In the genomic region with DNA sequence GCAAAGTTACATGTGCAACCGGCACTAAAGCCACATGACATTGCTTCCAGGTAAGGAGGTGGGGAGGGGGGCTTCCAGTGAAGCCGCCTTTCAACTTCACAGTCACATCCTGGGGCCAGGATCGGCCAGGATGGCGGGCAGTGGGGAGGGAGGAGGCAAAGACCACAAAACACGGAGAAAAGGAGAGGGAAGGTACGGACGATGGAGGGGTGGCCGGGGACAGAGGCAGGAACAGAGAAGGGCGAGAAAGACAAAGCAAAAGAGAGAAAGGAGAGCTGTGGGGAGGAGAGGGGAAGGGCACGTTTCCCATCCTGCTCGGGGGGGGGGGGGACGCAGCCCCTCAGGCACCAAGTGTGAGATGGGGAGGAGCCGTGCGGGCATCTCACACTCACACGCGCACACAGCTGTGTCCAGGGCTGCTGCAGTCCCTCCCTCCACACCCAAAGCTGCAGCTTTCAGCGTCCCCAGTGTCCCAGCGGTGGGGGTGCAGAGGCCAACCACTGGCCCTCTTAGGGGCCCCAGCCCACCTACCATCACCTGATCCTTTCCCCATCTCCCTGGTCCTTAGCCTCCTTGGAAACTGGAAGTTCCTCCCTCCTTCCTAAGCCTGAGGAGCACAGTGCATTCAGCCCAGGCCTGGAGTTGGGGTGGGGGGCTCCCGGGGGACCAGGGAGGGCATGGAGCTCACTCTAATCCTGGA, we compare ENCODE assay signal across 18 cellular contexts. TPM values are rescaled to one million over a fixed set of nuclear protein-coding genes. Genes with fewer than 3 reads are reported as not detected.
A peak's percentile ranks its signal among the peaks of the same experiment; 100 is the strongest.
DNase-seq lines count a peak whose midpoint lies in the region; ATAC-seq and TF ChIP-seq lines count a peak whose summit lies in the region.
"Had no signal": no experiment of that assay in that cellular context is flagged by ENCODE, and none has a peak within 500 bp of the region (broad histone marks: within the 10 kb centered on the region; RNA-seq: fewer than 3 reads in every experiment).

No MANE protein-coding gene starts in this region.

- DNase-seq in AG08396 (ENCODE audit: low spot score) (peak; percentile 22), GM10266 (ENCODE audit: extremely low spot score) (peak; percentile 28), mesothelial cell of epicardium (ENCODE audit: low spot score in 2 of 2, unreplicated experiment in 2 of 2) (peak in 1 of 2 experiments; percentile 26), Kasumi-1 (lab: John Stamatoyannopoulos, UW) (no peak), NCI-H345 treated with DMSO at 0.1 percent for 48 hours (lab: John Stamatoyannopoulos, UW; ENCODE audit: unreplicated experiment) (no peak), SIG-M5 (lab: John Stamatoyannopoulos, UW) (no peak), PC-3 (no peak)
- DNase-seq: activated T-cell treated with anti-CD3 and anti-CD28 coated beads for 4 hours; Caco-2; NCI-H1048; NK-92 treated with Interleukin-12 subunit alpha and Interleukin-12 subunit beta, amount 100 ng/mL, for 24 hours; stimulated activated CD4-positive, alpha-beta T cell treated with anti-CD3 and anti-CD28 coated beads, Interleukin-4, amount 100 ng/mL, for 24 hours had no signal

- H3K9me3 Mint-ChIP-seq in brain (no peaks in the 10 kb centered on the region), mesothelial cell of epicardium (no peaks in the 10 kb centered on the region)

- no TSS peak for BruUV-seq in PC-3 (replicated peaks; lab: Mats Ljungman, UMichigan)

- H2AFZ ChIP-seq in PC-3 (ENCODE audit: low read length) = no peak overlapping the region

- H3K27me3 ChIP-seq in PC-3 (ENCODE audit: low read length) = no peaks in the 10 kb centered on the region

- H3K36me3 ChIP-seq in PC-3 (ENCODE audit: low read depth, low read length) = no peaks in the 10 kb centered on the region
- H3K36me3 ChIP-seq: cardiac muscle cell, left lung had no signal

- intact Hi-C loops in PC-3 (cut with micrococcal nuclease) = no loop called here

- TF ChIP-seq CTCF in GM10266 (IDR thresholded peaks at IDR 0.05; ENCODE audit: control insufficient read depth, insufficient read depth, low read depth, missing control alignments) (no peak), brain (conservative IDR thresholded peaks at IDR 0.05) (no peak), mesothelial cell of epicardium (IDR thresholded peaks at IDR 0.05; ENCODE audit: unreplicated experiment) (no peak), PC-3 (conservative IDR thresholded peaks at IDR 0.05; ENCODE audit: low read depth, low read length) (no peak)

- no peak overlapping the region for H3K4me2 ChIP-seq in PC-3 (ENCODE audit: low read length)

- H3K4me1 Mint-ChIP-seq in brain (peaks cover 36% of the 10 kb centered on the region), mesothelial cell of epicardium (peaks cover 9% of the 10 kb centered on the region)

- H3K4me3 Mint-ChIP-seq in brain (peak overlapping the region; percentile 61 to 82 (median 81)), mesothelial cell of epicardium (peak overlapping the region; percentile 62)

- H4K20me1 ChIP-seq in PC-3 (ENCODE audit: low read length) = no peaks in the 10 kb centered on the region

- H3K9me3 ChIP-seq in PC-3 (ENCODE audit: low read length) = no peaks in the 10 kb centered on the region
- H3K9me3 ChIP-seq: Caco-2, left lung had no signal

- no peaks in the 10 kb centered on the region for H3K79me2 ChIP-seq in PC-3 (ENCODE audit: low read length)

- H3K27ac Mint-ChIP-seq in brain = peak overlapping the region in 3 of 5 experiments; percentile 12 to 93 (median 66)
- no peak overlapping the region for H3K27ac Mint-ChIP-seq in mesothelial cell of epicardium

- no peaks in the 10 kb centered on the region for H3K9me2 ChIP-seq in PC-3 (replicated peaks; ENCODE audit: low read length)

- no peak overlapping the region for H3K9ac ChIP-seq in PC-3 (ENCODE audit: low read length)

- peaks cover 24% of the 10 kb centered on the region for H3K4me1 ChIP-seq in PC-3 (ENCODE audit: insufficient read depth, low read length)

- H3K27me3 Mint-ChIP-seq in brain (peaks cover 27% of the 10 kb centered on the region), mesothelial cell of epicardium (ENCODE audit: low read depth) (peaks cover 55% of the 10 kb centered on the region)

- no peak overlapping the region for H3K4me3 ChIP-seq in PC-3 (ENCODE audit: low read length)
- H3K4me3 ChIP-seq: cardiac muscle cell, GM12878, left lung had no signal

- POLR2A ChIA-PET in PC-3 (lab: Charles Lee; ENCODE audit: unreplicated experiment) = no interaction called here

- H3K36me3 Mint-ChIP-seq in brain (no peaks in the 10 kb centered on the region), mesothelial cell of epicardium (no peaks in the 10 kb centered on the region)

- CTCF ChIA-PET in PC-3 (lab: Charles Lee) = no interaction called here

- H3K27ac ChIP-seq in PC-3 (ENCODE audit: low read length) = no peak overlapping the region
- H3K27ac ChIP-seq: cardiac muscle cell, left lung had no signal

- no peak for ATAC-seq in PC-3
- ATAC-seq: GM12878, left lung had no signal

- peaks cover 4% of the 10 kb centered on the region for H3F3A ChIP-seq in PC-3 (ENCODE audit: low read length, unreplicated experiment)

RNA-seq across cellular contexts. Expression of gene SH2D5, which starts 2.4 kb away (rescaled TPM):
- polyA plus RNA-seq in brain (ENCODE audit: insufficient read depth, low read depth, low replicate concordance) = 14.3 TPM
- total RNA-seq in mesothelial cell of epicardium (0.45 to 0.90 TPM (median 0.49 TPM) in 3 replicates), PC-3 (2014; rRNA removed) (7.1 and 11.2 TPM in 2 replicates)
- total RNA-seq: subcutaneous adipose tissue had no signal

RNA-seq across cellular contexts. Expression of gene KIF17, which starts 12.3 kb away (rescaled TPM):
- polyA plus RNA-seq in brain (ENCODE audit: insufficient read depth, low read depth, low replicate concordance) = 12.0 TPM
- 0.40 to 0.86 TPM (median 0.44 TPM) in 3 replicates for total RNA-seq in mesothelial cell of epicardium
- total RNA-seq in PC-3 (2014; rRNA removed) = 0.33 and 2.8 TPM in 2 replicates
- total RNA-seq: T-helper 1 cell treated with Interleukin-12 subunit alpha and Interleukin-12 subunit beta and Interleukin-4 antibody, amounts not matched to agents 30 ng/mL and 1 ng/mL, for 36 hours had no signal

RNA-seq across cellular contexts. Expression of gene HP1BP3, which starts 57.0 kb away (rescaled TPM):
- polyA plus RNA-seq in brain (ENCODE audit: insufficient read depth, low read depth, low replicate concordance) = 232 TPM
- total RNA-seq in mesothelial cell of epicardium (262 to 270 TPM (median 269 TPM) in 3 replicates), PC-3 (2014; rRNA removed) (243 and 321 TPM in 2 replicates)

Comparison
In these comparisons a context has a peak if more than half of its experiments do, and no peak if none do; other contexts are left out.
1. DNase-seq: peak in AG08396 (single experiment) and GM10266 (single experiment); none in Kasumi-1 (0 of 2), NCI-H345 treated with DMSO at 0.1 percent for 48 hours (single experiment), SIG-M5 (single experiment) and PC-3 (single experiment).